Comparison of ENCODE assay signal across 9 cellular contexts in the genomic region with DNA sequence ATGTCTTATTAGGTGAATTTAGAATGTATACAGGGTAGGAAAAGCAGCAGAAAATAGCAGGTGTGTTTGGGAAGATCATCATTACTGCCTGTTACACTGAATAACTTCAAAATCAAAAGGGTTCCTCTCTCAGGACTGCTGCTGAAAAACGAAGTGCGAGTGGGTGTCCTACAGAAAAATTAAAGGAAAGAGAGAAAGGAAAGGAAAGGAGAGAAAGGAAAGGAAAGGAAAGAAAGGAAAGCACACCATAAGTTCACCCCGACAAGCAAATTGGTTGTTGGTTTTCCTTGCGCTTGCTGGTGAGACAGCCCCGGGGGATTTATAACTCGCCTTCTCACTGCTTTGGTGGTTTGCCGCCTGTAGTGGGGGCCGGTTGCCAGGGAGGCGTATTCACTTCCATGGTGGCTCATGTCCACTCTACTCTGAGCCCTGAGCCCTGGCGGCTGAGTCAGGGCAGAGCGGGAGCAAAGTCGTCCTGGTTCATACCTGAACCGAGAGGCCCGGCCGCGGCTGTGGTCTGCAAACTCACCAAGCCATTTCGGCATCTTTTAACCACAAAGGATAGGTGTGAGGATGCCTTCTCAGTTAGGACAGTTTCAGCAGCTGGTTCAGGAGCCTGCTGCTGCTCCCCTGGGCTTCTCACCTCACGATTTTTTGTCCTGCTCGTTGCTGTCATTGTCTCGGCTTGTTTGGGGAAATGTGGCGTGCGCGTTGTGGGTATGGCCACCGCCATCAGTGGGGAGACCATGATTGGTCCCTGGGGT. TPM values are rescaled to one million over a fixed set of nuclear protein-coding genes. Genes with fewer than 3 reads are reported as not detected.
DNase-seq lines count a peak whose midpoint lies in the region; ATAC-seq and TF ChIP-seq lines count a peak whose summit lies in the region.
"Had no signal": no experiment of that assay in that cellular context is flagged by ENCODE, and none has a peak within 500 bp of the region (broad histone marks: within the 10 kb centered on the region; RNA-seq: fewer than 3 reads in every experiment).

No MANE protein-coding gene starts in this region.

- H3K4me3 Mint-ChIP-seq in chondrocyte (ENCODE audit: unreplicated experiment) = no peak overlapping the region
- H3K4me3 Mint-ChIP-seq in activated T-cell treated with anti-CD3 and anti-CD28 coated beads, Interleukin-2, amount 50 U/mL, for 24 hours = no peak overlapping the region
- H3K4me3 Mint-ChIP-seq: activated naive CD8-positive, alpha-beta T cell had no signal

- CTCF ChIA-PET in GM10248 (lab: Yijun Ruan, JAX) = no interaction called here

- TF ChIP-seq CTCF in GM10248 (IDR thresholded peaks at IDR 0.05; ENCODE audit: control extremely low read depth, extremely low read depth, low read depth, missing control alignments) = no peak
- TF ChIP-seq CTCF in chondrocyte (IDR thresholded peaks at IDR 0.05) = no peak

- ATAC-seq in GM19468 (IDR thresholded peaks at IDR 0.05; ENCODE audit: extremely low read depth, unreplicated experiment) = peak; percentile 76
- peak; percentile 83 for ATAC-seq in HG03095 (IDR thresholded peaks at IDR 0.05; ENCODE audit: unreplicated experiment)

- peaks cover 10% of the 10 kb centered on the region for H3K4me1 Mint-ChIP-seq in chondrocyte (ENCODE audit: low read depth)
- H3K4me1 Mint-ChIP-seq in activated T-cell treated with anti-CD3 and anti-CD28 coated beads, Interleukin-2, amount 50 U/mL, for 24 hours (ENCODE audit: low read depth) = peaks cover 50% of the 10 kb centered on the region

- no peaks in the 10 kb centered on the region for H3K9me3 Mint-ChIP-seq in chondrocyte (ENCODE audit: low read depth)
- no peaks in the 10 kb centered on the region for H3K9me3 Mint-ChIP-seq in activated T-cell treated with anti-CD3 and anti-CD28 coated beads, Interleukin-2, amount 50 U/mL, for 24 hours

- H3K36me3 Mint-ChIP-seq in chondrocyte (ENCODE audit: low read depth) = no peaks in the 10 kb centered on the region
- H3K36me3 Mint-ChIP-seq in activated T-cell treated with anti-CD3 and anti-CD28 coated beads, Interleukin-2, amount 50 U/mL, for 24 hours (ENCODE audit: low read depth) = no peaks in the 10 kb centered on the region

- no peaks in the 10 kb centered on the region for H3K27me3 Mint-ChIP-seq in chondrocyte (ENCODE audit: low read depth)
- no peaks in the 10 kb centered on the region for H3K27me3 Mint-ChIP-seq in activated T-cell treated with anti-CD3 and anti-CD28 coated beads, Interleukin-2, amount 50 U/mL, for 24 hours
- H3K27me3 Mint-ChIP-seq: activated naive CD8-positive, alpha-beta T cell had no signal

- DNase-seq in GM10248 (ENCODE audit: extremely low spot score) (peak; percentile 71), chondrocyte (ENCODE audit: low spot score) (peak; percentile 51), dermis blood vessel endothelial cell (no peak), MV-4-11 (lab: John Stamatoyannopoulos, UW) (no peak), RKO (ENCODE audit: low spot score) (no peak)
- DNase-seq in activated T-cell treated with anti-CD3 and anti-CD28 coated beads, Interleukin-2, amount 50 U/mL, for 24 hours = no peak

- POLR2A ChIA-PET in GM10248 (lab: Yijun Ruan, JAX) = no interaction called here

- H3K27ac Mint-ChIP-seq in chondrocyte (ENCODE audit: unreplicated experiment) = no peak overlapping the region
- no peak overlapping the region for H3K27ac Mint-ChIP-seq in activated T-cell treated with anti-CD3 and anti-CD28 coated beads, Interleukin-2, amount 50 U/mL, for 24 hours
- H3K27ac Mint-ChIP-seq: activated naive CD8-positive, alpha-beta T cell had no signal

RNA-seq across cellular contexts. Expression of gene INPP5A, which starts 26.1 kb away (rescaled TPM):
- total RNA-seq in chondrocyte = 29.5 to 40.6 TPM (median 40.1 TPM) in 3 replicates
- 24.1 and 32.8 TPM in 2 replicates for total RNA-seq in dermis blood vessel endothelial cell

Comparison
In these comparisons a context has a peak if more than half of its experiments do, and no peak if none do; other contexts are left out.
1. DNase-seq: peak in GM10248 (single experiment) and chondrocyte (single experiment); none in dermis blood vessel endothelial cell (single experiment), MV-4-11 (single experiment), activated T-cell treated with anti-CD3 and anti-CD28 coated beads, Interleukin-2, amount 50 U/mL, for 24 hours (single experiment) and RKO (single experiment).